ENCODE assay signal across 8 cellular contexts in genomic region chr22:33018232-33018864, GRCh38. TPM values are rescaled to one million over a fixed set of nuclear protein-coding genes. Genes with fewer than 3 reads are reported as not detected.
A peak's percentile ranks its signal among the peaks of the same experiment; 100 is the strongest.
DNase-seq lines count a peak whose midpoint lies in the region; ATAC-seq, FAIRE-seq and TF ChIP-seq lines count a peak whose summit lies in the region.

No MANE protein-coding gene starts in this region.

- CTCF ChIA-PET in A549 (lab: Yijun Ruan, JAX) = interaction anchor here (0.5 to 3.9 kb wide), 36 partner anchors 9 to 481 kb away, joined by 3 to 44 read pairs (median 4); partner anchors contain the start of gene SYN3

- no peaks in the 10 kb centered on the region for H3K27me3 Mint-ChIP-seq in activated T-helper 1 cell treated with anti-CD3 and anti-CD28 coated beads, Interleukin-12 subunit alpha, Interleukin-12 subunit beta, Interleukin-2, Interleukin-4 antibody, amounts not matched to agents 30 ng/mL and 10 ng/mL and 1 ng/mL, durations not matched to agents 14 hours and 24 hours and 36 hours (ENCODE audit: insufficient read depth)
- H3K27me3 Mint-ChIP-seq in glutamatergic neuron (ENCODE audit: unreplicated experiment) = no peaks in the 10 kb centered on the region

- WGBS in A549 (ENCODE audit: missing lambda C conversion rate) = 20% methylated on average over 7 of the region's 7 CpGs

- TF ChIP-seq CTCF in A549 (IDR thresholded peaks at IDR 0.05) (peak; percentile 55), GM12873 (IDR thresholded peaks at IDR 0.05; ENCODE audit: insufficient read depth, low read depth, low read length, missing control alignments) (peak; percentile 92), glutamatergic neuron (IDR thresholded peaks at IDR 0.05; ENCODE audit: partially characterized antibody, unreplicated experiment) (peak; percentile 92)

- DNase-seq in A549 (ENCODE audit: low read depth in 1 of 2, low spot score in 1 of 2) = peak; percentile 22 to 37
- DNase-seq in NCI-H226 = peak; percentile 17
- DNase-seq in activated T-helper 1 cell treated with anti-CD3 and anti-CD28 coated beads, Interleukin-12 subunit alpha, Interleukin-12 subunit beta, Interleukin-2, Interleukin-4 antibody, amounts not matched to agents 30 ng/mL and 10 ng/mL and 1 ng/mL, durations not matched to agents 14 hours and 24 hours and 36 hours (ENCODE audit: low spot score) = peak; percentile 12
- peak; percentile 86 for DNase-seq in glutamatergic neuron
- peak; percentile 54 for DNase-seq in pons (ENCODE audit: low spot score)
- no peak for DNase-seq in effector memory CD4-positive, alpha-beta T cell

- POLR2A ChIA-PET in A549 (lab: Yijun Ruan, JAX) = no interaction called here

- H3K9me3 ChIP-seq in A549 = no peaks in the 10 kb centered on the region
- H3K9me3 ChIP-seq in effector memory CD4-positive, alpha-beta T cell (ENCODE audit: control insufficient read depth, low read length) = no peaks in the 10 kb centered on the region

- ATAC-seq in A549 (peak; percentile 83 to 87), HG03520 (IDR thresholded peaks at IDR 0.05; ENCODE audit: unreplicated experiment) (no peak)

- no peak for TF ChIP-seq EP300 in A549 (IDR thresholded peaks at IDR 0.05)

- H3K4me3 Mint-ChIP-seq in activated T-helper 1 cell treated with anti-CD3 and anti-CD28 coated beads, Interleukin-12 subunit alpha, Interleukin-12 subunit beta, Interleukin-2, Interleukin-4 antibody, amounts not matched to agents 30 ng/mL and 10 ng/mL and 1 ng/mL, durations not matched to agents 14 hours and 24 hours and 36 hours = no peak overlapping the region
- H3K4me3 Mint-ChIP-seq in glutamatergic neuron (ENCODE audit: unreplicated experiment) = no peak overlapping the region

- no peaks in the 10 kb centered on the region for H3K36me3 Mint-ChIP-seq in activated T-helper 1 cell treated with anti-CD3 and anti-CD28 coated beads, Interleukin-12 subunit alpha, Interleukin-12 subunit beta, Interleukin-2, Interleukin-4 antibody, amounts not matched to agents 30 ng/mL and 10 ng/mL and 1 ng/mL, durations not matched to agents 14 hours and 24 hours and 36 hours (ENCODE audit: low read depth)
- H3K36me3 Mint-ChIP-seq in glutamatergic neuron (ENCODE audit: unreplicated experiment) = no peaks in the 10 kb centered on the region

- TF ChIP-seq RAD21 in A549 (conservative IDR thresholded peaks at IDR 0.05 in 1 of 2, IDR thresholded peaks at IDR 0.05 in 1 of 2) = peak; percentile 54 to 67; a peak in 4 of 5 replicates

- no peaks in the 10 kb centered on the region for H3K9me3 Mint-ChIP-seq in activated T-helper 1 cell treated with anti-CD3 and anti-CD28 coated beads, Interleukin-12 subunit alpha, Interleukin-12 subunit beta, Interleukin-2, Interleukin-4 antibody, amounts not matched to agents 30 ng/mL and 10 ng/mL and 1 ng/mL, durations not matched to agents 14 hours and 24 hours and 36 hours
- H3K9me3 Mint-ChIP-seq in glutamatergic neuron (ENCODE audit: unreplicated experiment) = no peaks in the 10 kb centered on the region

- H3K27ac ChIP-seq in A549 = no peak overlapping the region
- H3K27ac ChIP-seq in effector memory CD4-positive, alpha-beta T cell (ENCODE audit: insufficient read depth, low read length, poor library complexity, severe bottlenecking) = no peak overlapping the region

- no peak overlapping the region for H3K4me2 ChIP-seq in A549

- H3K27me3 ChIP-seq in effector memory CD4-positive, alpha-beta T cell (replicated peaks; ENCODE audit: control insufficient read depth, insufficient read depth, low read length, poor library complexity, severe bottlenecking) = no peaks in the 10 kb centered on the region

- H3K4me1 ChIP-seq in A549 = no peaks in the 10 kb centered on the region
- no peaks in the 10 kb centered on the region for H3K4me1 ChIP-seq in effector memory CD4-positive, alpha-beta T cell (ENCODE audit: control insufficient read depth, insufficient read depth, low read length, poor library complexity, severe bottlenecking)

- TF ChIP-seq POLR2A in A549 (IDR thresholded peaks at IDR 0.05; ENCODE audit: low read length) = no peak

- H3K4me3 ChIP-seq in A549 = no peak overlapping the region
- no peak overlapping the region for H3K4me3 ChIP-seq in effector memory CD4-positive, alpha-beta T cell (ENCODE audit: insufficient read depth, low read depth, low read length, poor library complexity, severe bottlenecking)

- no peaks in the 10 kb centered on the region for H3K4me1 Mint-ChIP-seq in activated T-helper 1 cell treated with anti-CD3 and anti-CD28 coated beads, Interleukin-12 subunit alpha, Interleukin-12 subunit beta, Interleukin-2, Interleukin-4 antibody, amounts not matched to agents 30 ng/mL and 10 ng/mL and 1 ng/mL, durations not matched to agents 14 hours and 24 hours and 36 hours (ENCODE audit: low read depth)
- H3K4me1 Mint-ChIP-seq in glutamatergic neuron (ENCODE audit: low read depth, unreplicated experiment) = no peaks in the 10 kb centered on the region

- no peak for FAIRE-seq in A549 (lab: Jason Lieb, UNC)

- H3K27ac Mint-ChIP-seq in activated T-helper 1 cell treated with anti-CD3 and anti-CD28 coated beads, Interleukin-12 subunit alpha, Interleukin-12 subunit beta, Interleukin-2, Interleukin-4 antibody, amounts not matched to agents 30 ng/mL and 10 ng/mL and 1 ng/mL, durations not matched to agents 14 hours and 24 hours and 36 hours = no peak overlapping the region
- H3K27ac Mint-ChIP-seq in glutamatergic neuron (ENCODE audit: unreplicated experiment) = no peak overlapping the region

- intact Hi-C loops in activated T-helper 1 cell treated with anti-CD3 and anti-CD28 coated beads, Interleukin-12 subunit alpha, Interleukin-12 subunit beta, Interleukin-2, Interleukin-4 antibody, amounts not matched to agents 30 ng/mL and 10 ng/mL and 1 ng/mL, durations not matched to agents 14 hours and 24 hours and 36 hours (cut with micrococcal nuclease) = loop anchor here (1.0 kb wide), 1 partner anchor 31 kb away; no protein-coding TSS in a partner anchor

- no peaks in the 10 kb centered on the region for H3K36me3 ChIP-seq in effector memory CD4-positive, alpha-beta T cell (ENCODE audit: control insufficient read depth, insufficient read depth, low read length)

TF ChIP-seq in A549, 52 proteins besides CTCF, POLR2A, EP300 and RAD21:
- no peak for TF ChIP-seq CEBPB (IDR thresholded peaks at IDR 0.05)
- TF ChIP-seq PBX3 (IDR thresholded peaks at IDR 0.05) = no peak
- TF ChIP-seq SMC3 (IDR thresholded peaks at IDR 0.05) = peak; percentile 56
- no peak for TF ChIP-seq MAFK (IDR thresholded peaks at IDR 0.05; ENCODE audit: partially characterized antibody)
- TF ChIP-seq ELK1 (IDR thresholded peaks at IDR 0.05; ENCODE audit: low read depth, low read length) = no peak

RNA-seq across cellular contexts. Expression of gene SYN3, which starts 39.8 kb away (rescaled TPM):
- polyA plus RNA-seq in A549 (2011; rRNA removed) = 0.06 and 0.11 TPM in 2 replicates
- 0.05 TPM in 1 of 2 replicates, not detected in the other for polyA plus RNA-seq in A549 (2012; cell fraction: cytosol; rRNA removed)
- 0.06 TPM in 1 of 2 replicates, not detected in the other for polyA plus RNA-seq in A549 (2012; cell fraction: nucleus; rRNA removed)
- polyA plus RNA-seq in A549 (2017; fragmentation: RNase III; extraction: RNeasy Plus Mini Kit Qiagen cat#74134 plus additional on column Dnase treatment) = not detected in 3 replicates
- polyA minus RNA-seq in A549 (2011; rRNA and poly(A)+ RNA removed) = 0.10 TPM in 1 of 2 replicates, not detected in the other
- not detected in 2 replicates for total RNA-seq in activated T-helper 1 cell treated with anti-CD3 and anti-CD28 coated beads, Interleukin-12 subunit alpha, Interleukin-12 subunit beta, Interleukin-2, Interleukin-4 antibody, amounts not matched to agents 30 ng/mL and 10 ng/mL and 1 ng/mL, durations not matched to agents 14 hours and 24 hours and 36 hours
- 69.6 TPM for total RNA-seq in glutamatergic neuron (ENCODE audit: unreplicated experiment)

Comparison
In these comparisons a context has a peak if more than half of its experiments do, and no peak if none do; other contexts are left out.
1. DNase-seq: peak in A549 (2 of 2), NCI-H226 (single experiment), activated T-helper 1 cell treated with anti-CD3 and anti-CD28 coated beads, Interleukin-12 subunit alpha, Interleukin-12 subunit beta, Interleukin-2, Interleukin-4 antibody, amounts not matched to agents 30 ng/mL and 10 ng/mL and 1 ng/mL, durations not matched to agents 14 hours and 24 hours and 36 hours (single experiment), glutamatergic neuron (single experiment) and pons (single experiment); none in effector memory CD4-positive, alpha-beta T cell (0 of 3).
2. RNA of gene SYN3, which starts 39.8 kb away (total RNA-seq): 69.6 TPM in glutamatergic neuron (single experiment); not detected in activated T-helper 1 cell treated with anti-CD3 and anti-CD28 coated beads, Interleukin-12 subunit alpha, Interleukin-12 subunit beta, Interleukin-2, Interleukin-4 antibody, amounts not matched to agents 30 ng/mL and 10 ng/mL and 1 ng/mL, durations not matched to agents 14 hours and 24 hours and 36 hours; every median in the first group is over 10 times any median in the second.
3. Peak in every context shown above with its lines, with median percentiles within 50 percentile points of each other: CTCF ChIP-seq.